In the genomic region with DNA sequence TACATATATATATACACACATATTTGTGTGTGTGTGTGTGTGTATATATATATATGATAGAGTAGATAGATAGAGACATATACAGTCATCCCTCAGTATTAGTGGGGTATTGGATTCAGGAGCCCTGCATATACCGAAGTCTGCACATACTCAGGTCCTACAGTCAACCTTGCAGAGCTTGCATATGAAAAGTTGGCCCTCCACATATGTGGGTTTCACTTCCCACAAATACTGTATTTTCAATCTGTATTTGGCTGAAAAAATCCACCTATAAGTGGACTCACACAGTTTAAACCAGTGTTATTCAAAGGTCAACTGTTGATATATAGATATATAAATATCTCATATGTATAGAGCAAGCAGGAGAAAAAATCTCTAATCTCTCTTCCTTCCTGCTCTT, we compare ENCODE assay signal across 8 cellular contexts. TPM values are rescaled to one million over a fixed set of nuclear protein-coding genes. Genes with fewer than 3 reads are reported as not detected.
"Had no signal": no experiment of that assay in that cellular context is flagged by ENCODE, and none has a peak within 500 bp of the region (broad histone marks: within the 10 kb centered on the region; RNA-seq: fewer than 3 reads in every experiment).

No MANE protein-coding gene starts in this region.

RNA-seq across cellular contexts. Expression of a gene that starts 12.2 kb away (rescaled TPM):
- total RNA-seq: M059J, NCI-H460, PC-3, Peyer's patch, Right ventricle myocardium inferior, SJCRH30, SK-MEL-5, T-cell had no signal
